Comparison of ENCODE assay signal across 8 cellular contexts in genomic region chr2:101697794-101698418, GRCh38. TPM values are rescaled to one million over a fixed set of nuclear protein-coding genes. Genes with fewer than 3 reads are reported as not detected.
A peak's percentile ranks its signal among the peaks of the same experiment; 100 is the strongest.
DNase-seq lines count a peak whose midpoint lies in the region; ATAC-seq and TF ChIP-seq lines count a peak whose summit lies in the region.

No MANE protein-coding gene starts in this region.

- peak overlapping the region; percentile 80 for H3K27ac ChIP-seq in DND-41 (ENCODE audit: low read length)
- H3K27ac ChIP-seq in lung (ENCODE audit: low read depth in 1 of 2, low read length in 1 of 2): peak overlapping the region; percentile 86 to 100
- H3K27ac ChIP-seq in upper lobe of left lung: peak overlapping the region; percentile 70 to 93 (median 85)

- H3K9me3 ChIP-seq in DND-41 (ENCODE audit: insufficient read depth, low read length, severe bottlenecking) (no peaks in the 10 kb centered on the region), lung (ENCODE audit: control insufficient read depth in 2 of 2, insufficient read depth in 1 of 2, low read length in 1 of 2) (no peaks in the 10 kb centered on the region), upper lobe of left lung (no peaks in the 10 kb centered on the region)

- H3K4me3 ChIP-seq in DND-41 (ENCODE audit: low read depth in 1 of 2, low read length in 2 of 2): peak overlapping the region; percentile 73 to 86
- H3K4me3 ChIP-seq in cardiac fibroblast (replicated peaks in 1 of 2; ENCODE audit: low read depth in 2 of 2, low read length in 2 of 2): peak overlapping the region; percentile 63 to 74
- peak overlapping the region; percentile 85 for H3K4me3 ChIP-seq in lung
- H3K4me3 ChIP-seq in upper lobe of left lung: peak overlapping the region; percentile 67 to 83 (median 72)

- peak overlapping the region; percentile 78 for H3K9ac ChIP-seq in DND-41 (ENCODE audit: low read depth, low read length)

- peaks cover 53% of the 10 kb centered on the region for H3K4me1 ChIP-seq in DND-41 (ENCODE audit: insufficient read depth, low read length)
- H3K4me1 ChIP-seq in lung (ENCODE audit: control insufficient read depth in 2 of 2, insufficient read depth in 2 of 2, low read length in 2 of 2): peaks cover 4 to 8% of the 10 kb centered on the region in 2 donors
- peaks cover 17 to 45% (median 29%) of the 10 kb centered on the region in 4 donors for H3K4me1 ChIP-seq in upper lobe of left lung

- H3K36me3 ChIP-seq in DND-41 (ENCODE audit: insufficient read depth, low read length) (peaks cover 9% of the 10 kb centered on the region), lung (ENCODE audit: control insufficient read depth in 2 of 2, insufficient read depth in 2 of 2, low read length in 2 of 2) (no peaks in the 10 kb centered on the region), upper lobe of left lung (no peaks in the 10 kb centered on the region)

- peak overlapping the region; percentile 90 for H3K4me2 ChIP-seq in DND-41 (ENCODE audit: insufficient read depth, low read length)

- TF ChIP-seq POLR2A in upper lobe of left lung (IDR thresholded peaks at IDR 0.05): no peak

- H3K27me3 ChIP-seq in DND-41 (ENCODE audit: insufficient read depth, low read length, poor library complexity) (no peaks in the 10 kb centered on the region), lung (ENCODE audit: control insufficient read depth, insufficient read depth) (no peaks in the 10 kb centered on the region), upper lobe of left lung (no peaks in the 10 kb centered on the region)

- H4K20me1 ChIP-seq in DND-41 (ENCODE audit: insufficient read depth, low read length): peaks cover 33% of the 10 kb centered on the region

- H2AFZ ChIP-seq in DND-41 (ENCODE audit: low read depth, low read length): peak overlapping the region; percentile 65

- 0% methylated on average over 81 to 92 of the region's 92 CpGs for WGBS in lung, 2 donors
- WGBS in upper lobe of left lung, 2 donors: 0% methylated on average over 27 to 61 of the region's 92 CpGs

- H3K79me2 ChIP-seq in DND-41 (ENCODE audit: insufficient read depth, low read length): peaks cover 51% of the 10 kb centered on the region

- ATAC-seq in DND-41 (ENCODE audit: insufficient read depth, low read depth): 0 out of 3 replicates have a peak, but pooled peaks have one; percentile 10
- ATAC-seq in GM21526 (IDR thresholded peaks at IDR 0.05; ENCODE audit: low FRiP score, unreplicated experiment): peak; percentile 54
- ATAC-seq in lung (ENCODE audit: insufficient read depth, low FRiP score): no peak
- peak in 1 of 2 donors; percentile 29 for ATAC-seq in upper lobe of left lung (ENCODE audit: low FRiP score in 2 of 2)

- TF ChIP-seq CTCF in DND-41 (IDR thresholded peaks at IDR 0.05; ENCODE audit: borderline replicate concordance, extremely low read depth, low read length, poor library complexity, severe bottlenecking) (peak; percentile 16), cardiac fibroblast (IDR thresholded peaks at IDR 0.05; ENCODE audit: low read depth, low read length) (no peak), lung (IDR thresholded peaks at IDR 0.05; ENCODE audit: control extremely low read depth, extremely low read depth) (no peak), upper lobe of left lung (IDR thresholded peaks at IDR 0.05) (no peak)

- TF ChIP-seq EP300 in upper lobe of left lung (IDR thresholded peaks at IDR 0.05): no peak

- DNase-seq in DND-41: peak; percentile 36
- DNase-seq in NCI-H69 (lab: John Stamatoyannopoulos, UW): peak; percentile 56
- DNase-seq in cardiac fibroblast (ENCODE audit: low read depth in 2 of 2): no peak
- no peak for DNase-seq in lung (ENCODE audit: low spot score)
- DNase-seq in upper lobe of left lung: peak; percentile 24 to 89
- DNase-seq in globus pallidus (ENCODE audit: low spot score): no peak
- DNase-seq in pons (ENCODE audit: low spot score): no peak

RNA-seq across cellular contexts. Expression of gene MAP4K4, which starts 0.4 kb away (rescaled TPM):
- total RNA-seq in lung (10 to 100 TPM; 54.9 to 91.7 TPM), upper lobe of left lung (10 to 100 TPM; 49.8 to 88.0 (median 56.4) TPM)
- 10 to 100 TPM; 19.7 to 53.1 TPM for polyA plus RNA-seq in lung

Comparison
In these comparisons a context has a peak if more than half of its experiments do, and no peak if none do; other contexts are left out.
1. DNase-seq: peak in DND-41 (single experiment), NCI-H69 (single experiment) and upper lobe of left lung (2 of 2); none in cardiac fibroblast (0 of 2), lung (single experiment), globus pallidus (single experiment) and pons (single experiment).
2. Peak in every context shown above with its lines, with median percentiles within 50 percentile points of each other: H3K27ac ChIP-seq and H3K4me3 ChIP-seq.